In genomic region chr12:115660211-115660805, GRCh38 we compare ENCODE assay signal across 12 cellular contexts.
DNase-seq lines count a peak whose midpoint lies in the region; ATAC-seq and TF ChIP-seq lines count a peak whose summit lies in the region.
"Had no signal": no experiment of that assay in that cellular context is flagged by ENCODE, and none has a peak within 500 bp of the region (broad histone marks: within the 10 kb centered on the region; RNA-seq: fewer than 3 reads in every experiment).

No MANE protein-coding gene starts in this region.

- WGBS in hepatocyte (ENCODE audit: low lambda C conversion rate, missing lambda C conversion rate), result 77% methylated on average over 10 of the region's 10 CpGs
- 31 to 33% methylated on average over 10 of the region's 10 CpGs for WGBS in transverse colon (ENCODE audit: low coverage in 1 of 2), 2 donors

- H3K4me2 ChIP-seq in hepatocyte, result no peak overlapping the region
- H3K4me2 ChIP-seq: KMS-11 had no signal

- H3K9me3 ChIP-seq in hepatocyte (ENCODE audit: low read depth), result no peaks in the 10 kb centered on the region
- H3K9me3 ChIP-seq in transverse colon, result no peaks in the 10 kb centered on the region

- H3K9me2 ChIP-seq in hepatocyte (replicated peaks; ENCODE audit: insufficient read depth), result no peaks in the 10 kb centered on the region

- TF ChIP-seq CTCF in choroid plexus epithelial cell (conservative IDR thresholded peaks at IDR 0.05; ENCODE audit: low read depth, low read length), result no peak
- no peak for TF ChIP-seq CTCF in hepatocyte (IDR thresholded peaks at IDR 0.05; ENCODE audit: poor library complexity)
- TF ChIP-seq CTCF in transverse colon (IDR thresholded peaks at IDR 0.05), result no peak

- no peaks in the 10 kb centered on the region for H4K20me1 ChIP-seq in hepatocyte (ENCODE audit: insufficient read depth, poor library complexity, severe bottlenecking)

- intact Hi-C loops in transverse colon (cut with DNase I; ENCODE audit: low total_unique reads), result no loop called here

- no peak for TF ChIP-seq POLR2A in transverse colon (IDR thresholded peaks at IDR 0.05)

- no peaks in the 10 kb centered on the region for H3K79me2 ChIP-seq in hepatocyte

- in situ Hi-C loops in transverse colon (cut with MboI; ENCODE audit: low pct_ligation_motif_present in 1 of 4, low pct_unique_long_range_greater_than_20kb in 1 of 4, low sequenced_read_pairs in 3 of 4), result no loop called here

- H3K4me1 ChIP-seq in hepatocyte (ENCODE audit: insufficient read depth) (no peaks in the 10 kb centered on the region), transverse colon (peaks cover 0 to 8% (median 3%) of the 10 kb centered on the region in 4 donors)

- no peak overlapping the region for H2AFZ ChIP-seq in hepatocyte

- H3K36me3 ChIP-seq in hepatocyte (replicated peaks; ENCODE audit: insufficient read depth, low read depth), result no peaks in the 10 kb centered on the region
- no peaks in the 10 kb centered on the region for H3K36me3 ChIP-seq in transverse colon

- no peak for ATAC-seq in HG03095 (IDR thresholded peaks at IDR 0.05; ENCODE audit: unreplicated experiment)

- DNase-seq in HS-5 (ENCODE audit: low read depth) (peak; percentile 59), choroid plexus epithelial cell (ENCODE audit: low read depth) (peak; percentile 55), hepatocyte (ENCODE audit: low spot score) (peak; percentile 21), transverse colon (peak; percentile 71), glomerular visceral epithelial cell (ENCODE audit: extremely low spot score) (no peak), SHP77 treated with DMSO at 0.1 percent for 48 hours (lab: John Stamatoyannopoulos, UW) (no peak)
- DNase-seq: activated naive CD4-positive, alpha-beta T cell treated with anti-CD3 and anti-CD28 coated beads, Interleukin-2, amount 50 U/mL, for 16 hours; Calu3; effector memory CD4-positive, alpha-beta T cell; stimulated activated CD4-positive, alpha-beta T cell treated with anti-CD3 and anti-CD28 coated beads, Interleukin-12 subunit alpha, Interleukin-12 subunit beta, amount 100 ng/mL, for 4 hours had no signal

- H3K27ac ChIP-seq in hepatocyte (no peak overlapping the region), transverse colon (peak overlapping the region in 3 of 4 donors; percentile 21 to 47 (median 32))
- H3K27ac ChIP-seq: KMS-11 had no signal

- H3K27me3 ChIP-seq in hepatocyte (no peaks in the 10 kb centered on the region), transverse colon (no peaks in the 10 kb centered on the region)

- H3K4me3 ChIP-seq in choroid plexus epithelial cell (ENCODE audit: low read depth, low read length) (no peak overlapping the region), hepatocyte (no peak overlapping the region), transverse colon (no peak overlapping the region)

- peak; percentile 26 for TF ChIP-seq EP300 in transverse colon (IDR thresholded peaks at IDR 0.05; ENCODE audit: low read depth)

Comparison
In these comparisons a context has a peak if more than half of its experiments do, and no peak if none do; other contexts are left out.
1. DNase-seq: peak in HS-5 (single experiment), choroid plexus epithelial cell (single experiment), hepatocyte (single experiment) and transverse colon (single experiment); none in glomerular visceral epithelial cell (single experiment) and SHP77 treated with DMSO at 0.1 percent for 48 hours (single experiment).